Comparison of ENCODE assay signal across 16 cellular contexts in genomic region chr6:154791561-154792317, GRCh38. TPM values are rescaled to one million over a fixed set of nuclear protein-coding genes. Genes with fewer than 3 reads are reported as not detected.
A peak's percentile ranks its signal among the peaks of the same experiment; 100 is the strongest.
DNase-seq lines count a peak whose midpoint lies in the region; ATAC-seq and TF ChIP-seq lines count a peak whose summit lies in the region.
"Had no signal": no experiment of that assay in that cellular context is flagged by ENCODE, and none has a peak within 500 bp of the region (broad histone marks: within the 10 kb centered on the region; RNA-seq: fewer than 3 reads in every experiment).

No MANE protein-coding gene starts in this region.

- no peaks in the 10 kb centered on the region for H3K4me1 ChIP-seq in CD4-positive, alpha-beta memory T cell (ENCODE audit: insufficient read depth, low read length)

- peaks cover 12 to 31% (median 21%) of the 10 kb centered on the region in 4 donors for H3K4me1 Mint-ChIP-seq in CD4-positive, alpha-beta memory T cell

- H3K9me3 ChIP-seq in CD4-positive, alpha-beta memory T cell (ENCODE audit: control insufficient read depth in 1 of 2, low read length in 2 of 2): no peaks in the 10 kb centered on the region
- H3K9me3 ChIP-seq: BLaER1 treated with 17β-estradiol and CSF1 and Interleukin-3, amounts not matched to agents 10 nM and 100 nM had no signal

- TF ChIP-seq CTCF in VCaP (conservative IDR thresholded peaks at IDR 0.05) (no peak), foreskin fibroblast (IDR thresholded peaks at IDR 0.05; ENCODE audit: low read depth, low read length) (no peak)

- no peaks in the 10 kb centered on the region for H3K27me3 ChIP-seq in CD4-positive, alpha-beta memory T cell (ENCODE audit: insufficient read depth, low read length)
- H3K27me3 ChIP-seq: BLaER1 treated with 17β-estradiol and CSF1 and Interleukin-3, amounts not matched to agents 10 nM and 100 nM had no signal

- H3K36me3 Mint-ChIP-seq in CD4-positive, alpha-beta memory T cell: peaks cover 40 to 63% of the 10 kb centered on the region in 2 donors

- intact Hi-C loops in CD4-positive, alpha-beta memory T cell (cut with micrococcal nuclease): no loop called here

- H3K36me3 ChIP-seq in CD4-positive, alpha-beta memory T cell (ENCODE audit: insufficient read depth, low read length): peaks cover 10% of the 10 kb centered on the region

- H3K27ac Mint-ChIP-seq in CD4-positive, alpha-beta memory T cell: peak overlapping the region in 2 of 7 donors; percentile 19 to 71

- H3K4me3 Mint-ChIP-seq in CD4-positive, alpha-beta memory T cell: no peak overlapping the region

- no peak overlapping the region for H3K4me3 ChIP-seq in foreskin fibroblast (ENCODE audit: low read depth in 1 of 2, low read length in 2 of 2)
- H3K4me3 ChIP-seq in CD4-positive, alpha-beta memory T cell (ENCODE audit: low read length in 2 of 2): no peak overlapping the region
- H3K4me3 ChIP-seq: BLaER1 treated with 17β-estradiol and CSF1 and Interleukin-3, amounts not matched to agents 10 nM and 100 nM; coronary artery had no signal

- CTCF ChIA-PET in CD4-positive, alpha-beta memory T cell (lab: Charles Lee; ENCODE audit: partially characterized antibody): no interaction called here

- H3K9me3 Mint-ChIP-seq in CD4-positive, alpha-beta memory T cell: no peaks in the 10 kb centered on the region

- H3K27ac ChIP-seq in VCaP: peak overlapping the region; percentile 9
- no peak overlapping the region for H3K27ac ChIP-seq in CD4-positive, alpha-beta memory T cell (ENCODE audit: low read depth, low read length)
- H3K27ac ChIP-seq: BLaER1 treated with 17β-estradiol and CSF1 and Interleukin-3, amounts not matched to agents 10 nM and 100 nM; coronary artery had no signal

- POLR2A ChIA-PET in CD4-positive, alpha-beta memory T cell (lab: Charles Lee; ENCODE audit: partially characterized antibody): no interaction called here

- ATAC-seq in HG03175 (IDR thresholded peaks at IDR 0.05; ENCODE audit: unreplicated experiment) (no peak), HG03025 (IDR thresholded peaks at IDR 0.05; ENCODE audit: low FRiP score, unreplicated experiment) (no peak)
- ATAC-seq: stimulated activated naive CD8-positive, alpha-beta T cell treated with anti-CD3 and anti-CD28 coated beads, Interleukin-15, Interleukin-2, amounts not matched to agents 100 U/mL and 50 U/mL, for 24 hours had no signal

- peak; percentile 2 for DNase-seq in AG08395 (ENCODE audit: low spot score)
- peak; percentile 24 for DNase-seq in GM04504 (ENCODE audit: low read depth)
- DNase-seq in foreskin fibroblast: peak; percentile 19 to 48
- DNase-seq in amygdala (lab: John Stamatoyannopoulos, UW): no peak
- DNase-seq in CD4-positive, alpha-beta memory T cell: no peak
- DNase-seq: activated CD4-positive, alpha-beta T cell treated with anti-CD3 and anti-CD28 coated beads, Interleukin-2, amount 50 U/mL, for 1 hour; activated naive CD4-positive, alpha-beta T cell; foreskin melanocyte; NCI-H1105 treated with DMSO at 0.1 percent for 48 hours; NCI-H446; stimulated activated naive CD8-positive, alpha-beta T cell treated with anti-CD3 and anti-CD28 coated beads, Interleukin-15, Interleukin-2, amounts not matched to agents 100 U/mL and 50 U/mL, for 24 hours had no signal

- no peaks in the 10 kb centered on the region for H3K27me3 Mint-ChIP-seq in CD4-positive, alpha-beta memory T cell

RNA-seq across cellular contexts. Expression of gene SCAF8, which starts 58.5 kb away (rescaled TPM):
- 10 to 100 TPM; 59.9 to 60.5 TPM for total RNA-seq in CD4-positive, alpha-beta memory T cell
- 10 to 100 TPM in 1 of 2 donors, 1 to 10 TPM in 1; 4.5 to 20.5 TPM for polyA plus RNA-seq in CD4-positive, alpha-beta memory T cell

Comparison
In these comparisons a context has a peak if more than half of its experiments do, and no peak if none do; other contexts are left out.
1. DNase-seq: peak in AG08395 (single experiment), GM04504 (single experiment) and foreskin fibroblast (2 of 2); none in amygdala (0 of 56) and CD4-positive, alpha-beta memory T cell (0 of 5).